Comparison of ENCODE assay signal across 8 cellular contexts in the genomic region with DNA sequence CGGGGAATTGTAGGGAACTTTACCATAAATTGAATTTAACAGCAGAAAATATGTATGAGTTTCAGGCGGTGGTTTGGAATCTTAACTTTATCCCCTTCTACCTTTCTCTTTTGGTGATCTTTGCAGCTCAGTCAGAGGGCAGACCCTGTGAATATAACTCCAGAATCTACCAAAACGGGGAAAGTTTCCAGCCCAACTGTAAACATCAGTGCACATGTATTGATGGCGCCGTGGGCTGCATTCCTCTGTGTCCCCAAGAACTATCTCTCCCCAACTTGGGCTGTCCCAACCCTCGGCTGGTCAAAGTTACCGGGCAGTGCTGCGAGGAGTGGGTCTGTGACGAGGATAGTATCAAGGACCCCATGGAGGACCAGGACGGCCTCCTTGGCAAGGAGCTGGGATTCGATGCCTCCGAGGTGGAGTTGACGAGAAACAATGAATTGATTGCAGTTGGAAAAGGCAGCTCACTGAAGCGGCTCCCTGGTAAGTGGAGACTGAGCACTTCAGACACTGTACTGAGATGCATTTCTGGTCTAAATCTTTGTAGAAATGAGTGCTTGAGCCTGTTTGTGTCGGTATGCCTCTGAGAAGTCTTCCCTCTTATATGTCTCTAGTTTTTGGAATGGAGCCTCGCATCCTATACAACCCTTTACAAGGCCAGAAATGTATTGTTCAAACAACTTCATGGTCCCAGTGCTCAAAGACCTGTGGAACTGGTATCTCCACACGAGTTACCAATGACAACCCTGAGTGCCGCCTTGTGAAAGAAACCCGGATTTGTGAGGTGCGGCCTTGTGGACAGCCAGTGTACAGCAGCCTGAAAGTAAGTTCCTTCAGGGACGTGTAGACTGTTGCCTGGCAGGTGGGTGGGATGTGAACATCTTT. TPM values are rescaled to one million over a fixed set of nuclear protein-coding genes. Genes with fewer than 3 reads are reported as not detected.
DNase-seq lines count a peak whose midpoint lies in the region; ATAC-seq and TF ChIP-seq lines count a peak whose summit lies in the region.

No MANE protein-coding gene starts in this region.

- H3K4me1 ChIP-seq in suprapubic skin = peaks cover 34% of the 10 kb centered on the region
- no peaks in the 10 kb centered on the region for H3K4me1 ChIP-seq in MM.1S (ENCODE audit: low read length)

- CTCF ChIA-PET in T-cell (lab: Charles Lee) = interaction anchor here (0.6 to 0.7 kb wide), 2 partner anchors 84 to 1983 kb away, joined by 3 read pairs; no protein-coding TSS in a partner anchor

- WGBS in suprapubic skin = 40% methylated on average over 21 of the region's 21 CpGs

- no peak overlapping the region for H2AFZ ChIP-seq in MM.1S (ENCODE audit: low read length)

- no peaks in the 10 kb centered on the region for H3K9me2 ChIP-seq in MM.1S (replicated peaks; ENCODE audit: insufficient read depth, low read length)

- no peak overlapping the region for H3K9ac ChIP-seq in MM.1S (ENCODE audit: low read length)

- H3K27me3 Mint-ChIP-seq in T-cell = peaks cover 62 to 63% of the 10 kb centered on the region in 2 donors

- no peaks in the 10 kb centered on the region for H3K36me3 Mint-ChIP-seq in T-cell

- H3K4me3 ChIP-seq in iPS-18c (ENCODE audit: insufficient read depth, low read depth, low read length) (peak overlapping the region; percentile 60), suprapubic skin (peak overlapping the region; percentile 84), MM.1S (ENCODE audit: low read length) (no peak overlapping the region)

- DNase-seq in NCI-H345 (lab: John Stamatoyannopoulos, UW) = peak; percentile 32
- DNase-seq in NCI-H345 treated with DMSO at 0.1 percent for 48 hours (lab: John Stamatoyannopoulos, UW; ENCODE audit: unreplicated experiment) = no peak
- DNase-seq in amniotic epithelial cell (ENCODE audit: low read depth) = peak; percentile 81
- no peak for DNase-seq in suprapubic skin (ENCODE audit: low spot score in 2 of 2)
- DNase-seq in MM.1S = no peak
- DNase-seq in GM13976 (ENCODE audit: low spot score) = no peak
- DNase-seq in T-cell = no peak

- no peaks in the 10 kb centered on the region for H3K9me3 ChIP-seq in iPS-18c (ENCODE audit: control insufficient read depth, insufficient read depth, low read length)
- H3K9me3 ChIP-seq in suprapubic skin = no peaks in the 10 kb centered on the region
- no peaks in the 10 kb centered on the region for H3K9me3 ChIP-seq in MM.1S (replicated peaks; ENCODE audit: insufficient read depth, low read length)

- H3K27me3 ChIP-seq in suprapubic skin (peaks cover 7% of the 10 kb centered on the region), MM.1S (replicated peaks; ENCODE audit: insufficient read depth, low read length) (peaks cover 33% of the 10 kb centered on the region)

- H3K27ac ChIP-seq in suprapubic skin = peak overlapping the region; percentile 96
- no peak overlapping the region for H3K27ac ChIP-seq in MM.1S (ENCODE audit: low read length)

- peaks cover 20 to 29% (median 26%) of the 10 kb centered on the region in 3 donors for H3K4me1 Mint-ChIP-seq in T-cell

- in situ Hi-C loops in GM13976 (cut with MboI; ENCODE audit: low sequenced_read_pairs, unreplicated experiment) = no loop called here

- H3K9me3 Mint-ChIP-seq in T-cell = no peaks in the 10 kb centered on the region

- H3K79me2 ChIP-seq in MM.1S (ENCODE audit: low read length) = no peaks in the 10 kb centered on the region

- H3K4me3 Mint-ChIP-seq in T-cell = peak overlapping the region in 1 of 3 donors; percentile 74

- H4K20me1 ChIP-seq in MM.1S (ENCODE audit: insufficient read depth, low read length) = no peaks in the 10 kb centered on the region

- H3K36me3 ChIP-seq in suprapubic skin (peaks cover 14% of the 10 kb centered on the region), MM.1S (replicated peaks; ENCODE audit: insufficient read depth, low read length) (no peaks in the 10 kb centered on the region)

- no peak for ATAC-seq in T-cell (replicated peaks in 1 of 4)

- no peak for TF ChIP-seq POLR2A in suprapubic skin (IDR thresholded peaks at IDR 0.05)

- no peak overlapping the region; the same call in 1 of the 2 replicates for H3K4me2 ChIP-seq in MM.1S (ENCODE audit: low read depth, low read length)

- POLR2A ChIA-PET in T-cell (lab: Charles Lee) = no interaction called here

- TF ChIP-seq CTCF in suprapubic skin (IDR thresholded peaks at IDR 0.05) (peak; percentile 43 to 56), MM.1S (IDR thresholded peaks at IDR 0.05; ENCODE audit: low read length) (no peak), GM13976 (IDR thresholded peaks at IDR 0.05; ENCODE audit: borderline replicate concordance, control extremely low read depth, extremely low read depth, insufficient read depth, missing control alignments) (no peak)

- no peak for TF ChIP-seq EP300 in suprapubic skin (IDR thresholded peaks at IDR 0.05)

- H3K27ac Mint-ChIP-seq in T-cell = no peak overlapping the region

- H3F3A ChIP-seq in MM.1S (ENCODE audit: insufficient read depth, low read length) = no peaks in the 10 kb centered on the region; the same call in 1 of the 2 replicates

RNA-seq across cellular contexts. Expression of gene CCN1, which starts 1.5 kb away (rescaled TPM):
- total RNA-seq in suprapubic skin = 100 to 1,000 TPM in 2 of 4 donors, 10 to 100 TPM in 2; 88.0 to 236 (median 105) TPM
- 1 to 10 TPM in 2 of 5 donors, under 1 TPM in 1, not detected in 2; 0.70 to 1.2 (median 1.1) TPM for total RNA-seq in T-cell

Comparison
In these comparisons a context has a peak if more than half of its experiments do, and no peak if none do; other contexts are left out.
1. DNase-seq: peak in NCI-H345 (single experiment) and amniotic epithelial cell (single experiment); none in NCI-H345 treated with DMSO at 0.1 percent for 48 hours (single experiment), suprapubic skin (0 of 2), MM.1S (single experiment), GM13976 (single experiment) and T-cell (0 of 34).
2. CTCF ChIP-seq: peak in suprapubic skin (2 of 2); none in MM.1S (single experiment) and GM13976 (single experiment).
3. RNA of gene CCN1, which starts 1.5 kb away (total RNA-seq): 88.0 to 236 TPM in suprapubic skin; 0.70 to 1.2 TPM in T-cell; every median in the first group is over 10 times any median in the second.